ENCODE assay signal across 1 cellular context in genomic region chr11:64858467-64859401, GRCh38.
TF ChIP-seq lines count a peak whose summit lies in the region.

No MANE protein-coding gene starts in this region.

TF ChIP-seq in GM23338, 12 proteins besides CTCF, POLR2A, EP300 and RAD21 (continued from another document):
- TF ChIP-seq, protein P1, sequence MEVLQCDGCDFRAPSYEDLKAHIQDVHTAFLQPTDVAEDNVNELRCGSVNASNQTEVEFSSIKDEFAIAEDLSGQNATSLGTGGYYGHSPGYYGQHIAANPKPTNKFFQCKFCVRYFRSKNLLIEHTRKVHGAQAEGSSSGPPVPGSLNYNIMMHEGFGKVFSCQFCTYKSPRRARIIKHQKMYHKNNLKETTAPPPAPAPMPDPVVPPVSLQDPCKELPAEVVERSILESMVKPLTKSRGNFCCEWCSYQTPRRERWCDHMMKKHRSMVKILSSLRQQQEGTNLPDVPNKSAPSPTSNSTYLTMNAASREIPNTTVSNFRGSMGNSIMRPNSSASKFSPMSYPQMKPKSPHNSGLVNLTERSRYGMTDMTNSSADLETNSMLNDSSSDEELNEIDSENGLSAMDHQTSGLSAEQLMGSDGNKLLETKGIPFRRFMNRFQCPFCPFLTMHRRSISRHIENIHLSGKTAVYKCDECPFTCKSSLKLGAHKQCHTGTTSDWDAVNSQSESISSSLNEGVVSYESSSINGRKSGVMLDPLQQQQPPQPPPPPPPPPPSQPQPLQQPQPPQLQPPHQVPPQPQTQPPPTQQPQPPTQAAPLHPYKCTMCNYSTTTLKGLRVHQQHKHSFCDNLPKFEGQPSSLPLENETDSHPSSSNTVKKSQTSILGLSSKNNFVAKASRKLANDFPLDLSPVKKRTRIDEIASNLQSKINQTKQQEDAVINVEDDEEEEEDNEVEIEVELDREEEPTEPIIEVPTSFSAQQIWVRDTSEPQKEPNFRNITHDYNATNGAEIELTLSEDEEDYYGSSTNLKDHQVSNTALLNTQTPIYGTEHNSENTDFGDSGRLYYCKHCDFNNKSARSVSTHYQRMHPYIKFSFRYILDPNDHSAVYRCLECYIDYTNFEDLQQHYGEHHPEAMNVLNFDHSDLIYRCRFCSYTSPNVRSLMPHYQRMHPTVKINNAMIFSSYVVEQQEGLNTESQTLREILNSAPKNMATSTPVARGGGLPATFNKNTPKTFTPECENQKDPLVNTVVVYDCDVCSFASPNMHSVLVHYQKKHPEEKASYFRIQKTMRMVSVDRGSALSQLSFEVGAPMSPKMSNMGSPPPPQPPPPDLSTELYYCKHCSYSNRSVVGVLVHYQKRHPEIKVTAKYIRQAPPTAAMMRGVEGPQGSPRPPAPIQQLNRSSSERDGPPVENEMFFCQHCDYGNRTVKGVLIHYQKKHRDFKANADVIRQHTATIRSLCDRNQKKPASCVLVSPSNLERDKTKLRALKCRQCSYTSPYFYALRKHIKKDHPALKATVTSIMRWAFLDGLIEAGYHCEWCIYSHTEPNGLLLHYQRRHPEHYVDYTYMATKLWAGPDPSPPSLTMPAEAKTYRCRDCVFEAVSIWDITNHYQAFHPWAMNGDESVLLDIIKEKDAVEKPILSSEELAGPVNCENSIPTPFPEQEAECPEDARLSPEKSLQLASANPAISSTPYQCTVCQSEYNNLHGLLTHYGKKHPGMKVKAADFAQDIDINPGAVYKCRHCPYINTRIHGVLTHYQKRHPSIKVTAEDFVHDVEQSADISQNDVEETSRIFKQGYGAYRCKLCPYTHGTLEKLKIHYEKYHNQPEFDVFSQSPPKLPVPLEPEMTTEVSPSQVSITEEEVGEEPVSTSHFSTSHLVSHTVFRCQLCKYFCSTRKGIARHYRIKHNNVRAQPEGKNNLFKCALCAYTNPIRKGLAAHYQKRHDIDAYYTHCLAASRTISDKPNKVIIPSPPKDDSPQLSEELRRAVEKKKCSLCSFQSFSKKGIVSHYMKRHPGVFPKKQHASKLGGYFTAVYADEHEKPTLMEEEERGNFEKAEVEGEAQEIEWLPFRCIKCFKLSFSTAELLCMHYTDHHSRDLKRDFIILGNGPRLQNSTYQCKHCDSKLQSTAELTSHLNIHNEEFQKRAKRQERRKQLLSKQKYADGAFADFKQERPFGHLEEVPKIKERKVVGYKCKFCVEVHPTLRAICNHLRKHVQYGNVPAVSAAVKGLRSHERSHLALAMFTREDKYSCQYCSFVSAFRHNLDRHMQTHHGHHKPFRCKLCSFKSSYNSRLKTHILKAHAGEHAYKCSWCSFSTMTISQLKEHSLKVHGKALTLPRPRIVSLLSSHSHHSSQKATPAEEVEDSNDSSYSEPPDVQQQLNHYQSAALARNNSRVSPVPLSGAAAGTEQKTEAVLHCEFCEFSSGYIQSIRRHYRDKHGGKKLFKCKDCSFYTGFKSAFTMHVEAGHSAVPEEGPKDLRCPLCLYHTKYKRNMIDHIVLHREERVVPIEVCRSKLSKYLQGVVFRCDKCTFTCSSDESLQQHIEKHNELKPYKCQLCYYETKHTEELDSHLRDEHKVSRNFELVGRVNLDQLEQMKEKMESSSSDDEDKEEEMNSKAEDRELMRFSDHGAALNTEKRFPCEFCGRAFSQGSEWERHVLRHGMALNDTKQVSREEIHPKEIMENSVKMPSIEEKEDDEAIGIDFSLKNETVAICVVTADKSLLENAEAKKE (CRISPR knock-in tag; IDR thresholded peaks at IDR 0.05), result no peak
- TF ChIP-seq ZNF331 (CRISPR knock-in tag; IDR thresholded peaks at IDR 0.05; ENCODE audit: low read depth), result no peak
- TF ChIP-seq EZH2phosphoT487 (IDR thresholded peaks at IDR 0.05; ENCODE audit: unreplicated experiment), result no peak
- TF ChIP-seq CREB1 (CRISPR knock-in tag; IDR thresholded peaks at IDR 0.05; ENCODE audit: low read depth), result no peak
- no peak for TF ChIP-seq JUNB (IDR thresholded peaks at IDR 0.05; ENCODE audit: unreplicated experiment)
- TF ChIP-seq REST (IDR thresholded peaks at IDR 0.05; ENCODE audit: unreplicated experiment), result no peak
